ENCODE assay signal across 1 cellular context in genomic region chr1:107669996-107670395, GRCh38.
TF ChIP-seq lines count a peak whose summit lies in the region.

No MANE protein-coding gene starts in this region.

TF ChIP-seq in HEK293, 187 proteins besides CTCF, POLR2A, EP300 and RAD21 (continued from another document):
- TF ChIP-seq, protein P1, sequence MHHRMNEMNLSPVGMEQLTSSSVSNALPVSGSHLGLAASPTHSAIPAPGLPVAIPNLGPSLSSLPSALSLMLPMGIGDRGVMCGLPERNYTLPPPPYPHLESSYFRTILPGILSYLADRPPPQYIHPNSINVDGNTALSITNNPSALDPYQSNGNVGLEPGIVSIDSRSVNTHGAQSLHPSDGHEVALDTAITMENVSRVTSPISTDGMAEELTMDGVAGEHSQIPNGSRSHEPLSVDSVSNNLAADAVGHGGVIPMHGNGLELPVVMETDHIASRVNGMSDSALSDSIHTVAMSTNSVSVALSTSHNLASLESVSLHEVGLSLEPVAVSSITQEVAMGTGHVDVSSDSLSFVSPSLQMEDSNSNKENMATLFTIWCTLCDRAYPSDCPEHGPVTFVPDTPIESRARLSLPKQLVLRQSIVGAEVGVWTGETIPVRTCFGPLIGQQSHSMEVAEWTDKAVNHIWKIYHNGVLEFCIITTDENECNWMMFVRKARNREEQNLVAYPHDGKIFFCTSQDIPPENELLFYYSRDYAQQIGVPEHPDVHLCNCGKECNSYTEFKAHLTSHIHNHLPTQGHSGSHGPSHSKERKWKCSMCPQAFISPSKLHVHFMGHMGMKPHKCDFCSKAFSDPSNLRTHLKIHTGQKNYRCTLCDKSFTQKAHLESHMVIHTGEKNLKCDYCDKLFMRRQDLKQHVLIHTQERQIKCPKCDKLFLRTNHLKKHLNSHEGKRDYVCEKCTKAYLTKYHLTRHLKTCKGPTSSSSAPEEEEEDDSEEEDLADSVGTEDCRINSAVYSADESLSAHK (tag by site-specific recombination; IDR thresholded peaks at IDR 0.05), result no peak
- TF ChIP-seq, protein P2, sequence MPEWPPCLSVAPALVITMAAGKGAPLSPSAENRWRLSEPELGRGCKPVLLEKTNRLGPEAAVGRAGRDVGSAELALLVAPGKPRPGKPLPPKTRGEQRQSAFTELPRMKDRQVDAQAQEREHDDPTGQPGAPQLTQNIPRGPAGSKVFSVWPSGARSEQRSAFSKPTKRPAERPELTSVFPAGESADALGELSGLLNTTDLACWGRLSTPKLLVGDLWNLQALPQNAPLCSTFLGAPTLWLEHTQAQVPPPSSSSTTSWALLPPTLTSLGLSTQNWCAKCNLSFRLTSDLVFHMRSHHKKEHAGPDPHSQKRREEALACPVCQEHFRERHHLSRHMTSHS (tag by site-specific recombination; IDR thresholded peaks at IDR 0.05), result no peak
- no peak for TF ChIP-seq ZNF560 (tag by site-specific recombination; IDR thresholded peaks at IDR 0.05; ENCODE audit: borderline replicate concordance)
- TF ChIP-seq, protein P3, sequence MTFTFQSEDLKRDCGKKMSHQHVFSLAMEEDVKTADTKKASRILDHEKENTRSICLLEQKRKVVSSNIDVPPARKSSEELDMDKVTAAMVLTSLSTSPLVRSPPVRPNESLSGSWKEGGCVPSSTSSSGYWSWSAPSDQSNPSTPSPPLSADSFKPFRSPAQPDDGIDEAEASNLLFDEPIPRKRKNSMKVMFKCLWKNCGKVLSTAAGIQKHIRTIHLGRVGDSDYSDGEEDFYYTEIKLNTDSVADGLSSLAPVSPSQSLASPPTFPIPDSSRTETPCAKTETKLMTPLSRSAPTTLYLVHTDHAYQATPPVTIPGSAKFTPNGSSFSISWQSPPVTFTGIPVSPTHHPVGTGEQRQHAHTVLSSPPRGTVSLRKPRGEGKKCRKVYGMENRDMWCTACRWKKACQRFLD (tag by site-specific recombination; IDR thresholded peaks at IDR 0.05), result no peak
- TF ChIP-seq ZBTB10 (tag by site-specific recombination; IDR thresholded peaks at IDR 0.05), result no peak
- no peak for TF ChIP-seq ZFP41 (tag by site-specific recombination; IDR thresholded peaks at IDR 0.05; ENCODE audit: borderline replicate concordance)
- no peak for TF ChIP-seq ZBTB26 (tag by site-specific recombination; optimal IDR thresholded peaks at IDR 0.05)
- no peak for TF ChIP-seq FEZF1 (tag by site-specific recombination; IDR thresholded peaks at IDR 0.05)
- TF ChIP-seq, protein P4, sequence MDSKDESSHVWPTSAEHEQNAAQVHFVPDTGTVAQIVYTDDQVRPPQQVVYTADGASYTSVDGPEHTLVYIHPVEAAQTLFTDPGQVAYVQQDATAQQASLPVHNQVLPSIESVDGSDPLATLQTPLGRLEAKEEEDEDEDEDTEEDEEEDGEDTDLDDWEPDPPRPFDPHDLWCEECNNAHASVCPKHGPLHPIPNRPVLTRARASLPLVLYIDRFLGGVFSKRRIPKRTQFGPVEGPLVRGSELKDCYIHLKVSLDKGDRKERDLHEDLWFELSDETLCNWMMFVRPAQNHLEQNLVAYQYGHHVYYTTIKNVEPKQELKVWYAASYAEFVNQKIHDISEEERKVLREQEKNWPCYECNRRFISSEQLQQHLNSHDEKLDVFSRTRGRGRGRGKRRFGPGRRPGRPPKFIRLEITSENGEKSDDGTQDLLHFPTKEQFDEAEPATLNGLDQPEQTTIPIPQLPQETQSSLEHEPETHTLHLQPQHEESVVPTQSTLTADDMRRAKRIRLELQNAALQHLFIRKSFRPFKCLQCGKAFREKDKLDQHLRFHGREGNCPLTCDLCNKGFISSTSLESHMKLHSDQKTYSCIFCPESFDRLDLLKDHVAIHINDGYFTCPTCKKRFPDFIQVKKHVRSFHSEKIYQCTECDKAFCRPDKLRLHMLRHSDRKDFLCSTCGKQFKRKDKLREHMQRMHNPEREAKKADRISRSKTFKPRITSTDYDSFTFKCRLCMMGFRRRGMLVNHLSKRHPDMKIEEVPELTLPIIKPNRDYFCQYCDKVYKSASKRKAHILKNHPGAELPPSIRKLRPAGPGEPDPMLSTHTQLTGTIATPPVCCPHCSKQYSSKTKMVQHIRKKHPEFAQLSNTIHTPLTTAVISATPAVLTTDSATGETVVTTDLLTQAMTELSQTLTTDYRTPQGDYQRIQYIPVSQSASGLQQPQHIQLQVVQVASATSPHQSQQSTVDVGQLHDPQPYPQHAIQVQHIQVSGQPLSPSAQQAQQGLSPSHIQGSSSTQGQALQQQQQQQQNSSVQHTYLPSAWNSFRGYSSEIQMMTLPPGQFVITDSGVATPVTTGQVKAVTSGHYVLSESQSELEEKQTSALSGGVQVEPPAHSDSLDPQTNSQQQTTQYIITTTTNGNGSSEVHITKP (tag by site-specific recombination; IDR thresholded peaks at IDR 0.05), result no peak
- no peak for TF ChIP-seq ZNF138 (tag by site-specific recombination; IDR thresholded peaks at IDR 0.05; ENCODE audit: borderline replicate concordance)
- peak; percentile 48; the same call in 1 of the 2 replicates for TF ChIP-seq ZNF692 (tag by site-specific recombination; IDR thresholded peaks at IDR 0.05)
- TF ChIP-seq ZSCAN23 (tag by site-specific recombination; IDR thresholded peaks at IDR 0.05), result no peak
- no peak for TF ChIP-seq SCRT1 (tag by site-specific recombination; IDR thresholded peaks at IDR 0.05; ENCODE audit: borderline replicate concordance)
- TF ChIP-seq ZBTB1 (tag by site-specific recombination; IDR thresholded peaks at IDR 0.05), result no peak
- TF ChIP-seq, protein P5, sequence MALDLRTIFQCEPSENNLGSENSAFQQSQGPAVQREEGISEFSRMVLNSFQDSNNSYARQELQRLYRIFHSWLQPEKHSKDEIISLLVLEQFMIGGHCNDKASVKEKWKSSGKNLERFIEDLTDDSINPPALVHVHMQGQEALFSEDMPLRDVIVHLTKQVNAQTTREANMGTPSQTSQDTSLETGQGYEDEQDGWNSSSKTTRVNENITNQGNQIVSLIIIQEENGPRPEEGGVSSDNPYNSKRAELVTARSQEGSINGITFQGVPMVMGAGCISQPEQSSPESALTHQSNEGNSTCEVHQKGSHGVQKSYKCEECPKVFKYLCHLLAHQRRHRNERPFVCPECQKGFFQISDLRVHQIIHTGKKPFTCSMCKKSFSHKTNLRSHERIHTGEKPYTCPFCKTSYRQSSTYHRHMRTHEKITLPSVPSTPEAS (tag by site-specific recombination; IDR thresholded peaks at IDR 0.05), result no peak
- peak; percentile 15 for TF ChIP-seq ZNF529 (tag by site-specific recombination; IDR thresholded peaks at IDR 0.05; ENCODE audit: insufficient replicate concordance)
- TF ChIP-seq GFI1B (tag by site-specific recombination; IDR thresholded peaks at IDR 0.05), result no peak
- no peak for TF ChIP-seq ZEB2 (tag by site-specific recombination; IDR thresholded peaks at IDR 0.05)
- no peak for TF ChIP-seq YY1 (tag by site-specific recombination; IDR thresholded peaks at IDR 0.05)
- TF ChIP-seq ZBTB8A (tag by site-specific recombination; IDR thresholded peaks at IDR 0.05), result no peak
- TF ChIP-seq ZNF768 (tag by site-specific recombination; IDR thresholded peaks at IDR 0.05), result peak; percentile 69; the same call in 1 of the 2 replicates
- no peak for TF ChIP-seq ZNF214 (tag by site-specific recombination; IDR thresholded peaks at IDR 0.05; ENCODE audit: borderline replicate concordance)
- TF ChIP-seq ZNF184 (tag by site-specific recombination; IDR thresholded peaks at IDR 0.05), result peak; percentile 65; the same call in 1 of the 2 replicates
- TF ChIP-seq ZNF837 (tag by site-specific recombination; IDR thresholded peaks at IDR 0.05), result no peak
- no peak for TF ChIP-seq ZBTB21 (tag by site-specific recombination; IDR thresholded peaks at IDR 0.05)
- no peak for TF ChIP-seq GLIS2 (tag by site-specific recombination; IDR thresholded peaks at IDR 0.05)
- 0 out of 2 replicates have a peak, but pooled peaks have one; percentile 21 for TF ChIP-seq ZNF561 (tag by site-specific recombination; IDR thresholded peaks at IDR 0.05; ENCODE audit: borderline replicate concordance)
- no peak for TF ChIP-seq ZNF776 (tag by site-specific recombination; IDR thresholded peaks at IDR 0.05; ENCODE audit: borderline replicate concordance)
- TF ChIP-seq HIC1 (tag by site-specific recombination; IDR thresholded peaks at IDR 0.05), result no peak
- no peak for TF ChIP-seq ZBTB7A (tag by site-specific recombination; IDR thresholded peaks at IDR 0.05; ENCODE audit: low read depth)
- no peak; the same call in 1 of the 2 replicates for TF ChIP-seq ZNF549 (tag by site-specific recombination; IDR thresholded peaks at IDR 0.05)
- TF ChIP-seq ZNF791 (tag by site-specific recombination; IDR thresholded peaks at IDR 0.05), result no peak
